In the genomic region with DNA sequence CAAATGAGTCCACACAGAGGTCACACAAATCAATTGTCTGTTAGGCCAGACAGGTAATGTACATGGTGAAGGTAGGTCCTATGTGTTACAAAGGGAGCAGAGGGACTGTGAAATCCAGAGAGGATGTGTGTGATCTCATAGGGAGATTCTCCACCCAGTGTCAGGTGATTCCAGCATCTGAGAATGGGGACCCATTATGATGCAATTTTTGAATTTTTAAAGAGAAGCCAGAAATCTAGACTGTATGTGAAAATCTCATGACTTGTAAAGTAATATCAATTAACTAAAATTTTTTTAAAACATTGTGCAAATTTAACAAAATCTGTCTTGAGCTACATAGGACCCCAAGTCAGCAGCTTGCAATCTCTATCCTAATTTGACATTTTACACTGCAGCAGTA, we compare ENCODE assay signal across 1 cellular context.
A peak's percentile ranks its signal among the peaks of the same experiment; 100 is the strongest.
TF ChIP-seq lines count a peak whose summit lies in the region.

No MANE protein-coding gene starts in this region.

TF ChIP-seq in K562, 482 proteins besides CTCF, POLR2A, EP300 and RAD21:
- TF ChIP-seq CEBPB (tag; IDR thresholded peaks at IDR 0.05) (0 out of 2 replicates have a peak, but pooled peaks have one; percentile 35), TRIM25 (IDR thresholded peaks at IDR 0.05; ENCODE audit: borderline replicate concordance) (no peak), THRB (CRISPR knock-in tag; conservative IDR thresholded peaks at IDR 0.05) (no peak), TAF15 (IDR thresholded peaks at IDR 0.05; ENCODE audit: low read depth, low read length) (no peak), MCM3 (IDR thresholded peaks at IDR 0.05) (no peak), PML (IDR thresholded peaks at IDR 0.05; ENCODE audit: low read length) (no peak), ZNF77 (CRISPR knock-in tag; IDR thresholded peaks at IDR 0.05) (no peak), SETDB1 (IDR thresholded peaks at IDR 0.05; ENCODE audit: low read length) (no peak), KLF10 (CRISPR knock-in tag; IDR thresholded peaks at IDR 0.05) (no peak), CEBPG (CRISPR knock-in tag; IDR thresholded peaks at IDR 0.05) (no peak), CEBPG (tag; conservative IDR thresholded peaks at IDR 0.05 in 1 of 2, IDR thresholded peaks at IDR 0.05 in 1 of 2) (peak; percentile 74 to 77)
- TF ChIP-seq, protein P1, sequence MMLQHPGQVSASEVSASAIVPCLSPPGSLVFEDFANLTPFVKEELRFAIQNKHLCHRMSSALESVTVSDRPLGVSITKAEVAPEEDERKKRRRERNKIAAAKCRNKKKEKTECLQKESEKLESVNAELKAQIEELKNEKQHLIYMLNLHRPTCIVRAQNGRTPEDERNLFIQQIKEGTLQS (IDR thresholded peaks at IDR 0.05), result peak; percentile 47; the same call in 1 of the 2 replicates
- TF ChIP-seq, protein P1 (CRISPR knock-in tag; conservative IDR thresholded peaks at IDR 0.05), result no peak
